1 cellular context compared by ENCODE assay signal in genomic region chr1:185158806-185159205, GRCh38.
TF ChIP-seq lines count a peak whose summit lies in the region.

No MANE protein-coding gene starts in this region.

TF ChIP-seq in HEK293, 187 proteins besides CTCF, POLR2A, EP300 and RAD21 (continued from another document):
- no peak for TF ChIP-seq PBX3 (CRISPR knock-in tag; IDR thresholded peaks at IDR 0.05)
- no peak for TF ChIP-seq SCRT1 (tag by site-specific recombination; IDR thresholded peaks at IDR 0.05; ENCODE audit: borderline replicate concordance)
- 0 out of 2 replicates have a peak, but pooled peaks have one; percentile 56 for TF ChIP-seq ZNF184 (tag by site-specific recombination; IDR thresholded peaks at IDR 0.05)
- TF ChIP-seq ZBTB44 (tag by site-specific recombination; IDR thresholded peaks at IDR 0.05): peak; percentile 52; the same call in 1 of the 2 replicates
- TF ChIP-seq ZNF561 (tag by site-specific recombination; IDR thresholded peaks at IDR 0.05; ENCODE audit: borderline replicate concordance): 0 out of 2 replicates have a peak, but pooled peaks have one; percentile 24
- no peak for TF ChIP-seq ZSCAN23 (tag by site-specific recombination; IDR thresholded peaks at IDR 0.05)
- 0 out of 2 replicates have a peak, but pooled peaks have one; percentile 30 for TF ChIP-seq ZBTB48 (tag by site-specific recombination; IDR thresholded peaks at IDR 0.05)
- peak; percentile 57; the same call in 1 of the 2 replicates for TF ChIP-seq ZNF571 (tag by site-specific recombination; IDR thresholded peaks at IDR 0.05)
- TF ChIP-seq HOXD13 (CRISPR knock-in tag; IDR thresholded peaks at IDR 0.05; ENCODE audit: borderline replicate concordance): no peak
- peak; percentile 55; the same call in 1 of the 2 replicates for TF ChIP-seq PRDM10 (tag by site-specific recombination; IDR thresholded peaks at IDR 0.05)
- 0 out of 2 replicates have a peak, but pooled peaks have one; percentile 13 for TF ChIP-seq ZNF37A (tag by site-specific recombination; IDR thresholded peaks at IDR 0.05)
- TF ChIP-seq ZNF600 (tag by site-specific recombination; IDR thresholded peaks at IDR 0.05): 0 out of 2 replicates have a peak, but pooled peaks have one; percentile 34
- no peak for TF ChIP-seq ZNF24 (tag by site-specific recombination; IDR thresholded peaks at IDR 0.05)
- TF ChIP-seq BCL6B (tag by site-specific recombination; IDR thresholded peaks at IDR 0.05): peak; percentile 66
